Comparison of ENCODE assay signal across 8 cellular contexts in the genomic region with DNA sequence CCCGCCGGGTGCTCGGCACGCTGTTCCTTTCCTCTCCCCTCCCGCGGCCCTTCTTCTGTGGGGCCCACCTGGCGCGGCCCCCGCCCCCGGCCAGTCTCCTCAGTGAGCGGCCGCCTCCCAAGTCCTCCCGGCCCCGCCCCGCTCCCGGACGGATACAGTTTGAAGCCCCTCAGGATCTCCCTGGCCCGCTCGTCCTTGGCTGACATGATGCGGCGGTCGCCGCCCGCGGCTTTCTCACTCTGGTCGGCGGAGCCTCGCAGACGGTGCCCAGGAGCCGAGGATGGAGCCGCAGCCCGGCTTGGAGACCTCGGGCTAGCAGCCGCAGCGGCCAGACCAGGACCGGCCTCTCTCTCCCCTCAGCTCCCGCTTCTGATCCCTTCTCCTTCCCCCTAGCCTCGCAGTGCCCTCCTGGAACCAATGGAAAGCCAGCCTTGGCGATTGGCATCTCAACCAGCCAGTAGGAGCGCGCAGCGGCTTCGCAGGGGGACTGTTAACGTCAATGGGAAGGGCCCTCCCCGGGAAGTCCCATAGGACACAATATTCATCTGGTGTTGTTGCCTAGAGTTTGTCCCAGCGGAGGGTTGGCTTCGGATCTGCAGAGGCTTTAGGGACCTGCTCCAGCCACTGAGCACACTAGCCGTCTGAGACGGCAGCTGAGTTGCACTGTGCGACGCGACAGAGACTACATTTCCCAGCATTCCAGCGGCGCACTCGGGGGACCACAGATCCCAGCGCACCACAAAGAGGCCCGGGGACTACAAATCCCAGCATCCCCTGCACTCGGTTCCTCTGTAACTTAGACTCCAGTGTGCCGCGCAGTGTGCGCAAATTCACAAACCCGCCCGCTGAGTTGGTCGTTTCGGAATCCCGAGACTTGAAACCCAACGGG. TPM values are rescaled to one million over a fixed set of nuclear protein-coding genes. Genes with fewer than 3 reads are reported as not detected.
A peak's percentile ranks its signal among the peaks of the same experiment; 100 is the strongest.
DNase-seq lines count a peak whose midpoint lies in the region; ATAC-seq and TF ChIP-seq lines count a peak whose summit lies in the region.

A gene (minus strand): TSS at position 374 of the 889 bp plus-strand sequence. CDS start 168 bp downstream, at position 206.

- H3K9me3 Mint-ChIP-seq in activated T-helper 17 cell treated with anti-CD3 and anti-CD28 coated beads, Interleukin-2, amount 50 U/mL, for 72 hours, result no peaks in the 10 kb centered on the region
- H3K9me3 Mint-ChIP-seq in naive B cell, result no peaks in the 10 kb centered on the region
- H3K9me3 Mint-ChIP-seq in stimulated activated memory B cell treated with anti-CD40 and anti-IgM and Interleukin-4, amounts not matched to agents 10 μg/mL and 1 μg/mL and 100 μg/mL, for 72 hours, result no peaks in the 10 kb centered on the region

- H3K27ac Mint-ChIP-seq in activated T-helper 17 cell treated with anti-CD3 and anti-CD28 coated beads, Interleukin-2, amount 50 U/mL, for 72 hours, result peak within 1 kb of the TSS; percentile 91
- H3K27ac Mint-ChIP-seq in naive B cell, result peak within 1 kb of the TSS; percentile 95 to 99 (median 98)
- H3K27ac Mint-ChIP-seq in stimulated activated memory B cell treated with anti-CD40 and anti-IgM and Interleukin-4, amounts not matched to agents 10 μg/mL and 1 μg/mL and 100 μg/mL, for 72 hours, result peak within 1 kb of the TSS; percentile 86

- peaks cover 40% of the 10 kb centered on the region for H3K4me1 Mint-ChIP-seq in activated T-helper 17 cell treated with anti-CD3 and anti-CD28 coated beads, Interleukin-2, amount 50 U/mL, for 72 hours
- peaks cover 43 to 54% (median 53%) of the 10 kb centered on the region in 3 donors for H3K4me1 Mint-ChIP-seq in naive B cell
- H3K4me1 Mint-ChIP-seq in stimulated activated memory B cell treated with anti-CD40 and anti-IgM and Interleukin-4, amounts not matched to agents 10 μg/mL and 1 μg/mL and 100 μg/mL, for 72 hours, result peaks cover 60% of the 10 kb centered on the region

- H3K4me3 ChIP-seq in LNCaP clone FGC (ENCODE audit: low read depth, low read length), result peak within 1 kb of the TSS; percentile 78

- DNase-seq in Daoy (ENCODE audit: low read depth) (peak; percentile 98), GOT3 (lab: John Stamatoyannopoulos, UW) (peak; percentile 89), LNCaP clone FGC (ENCODE audit: low read depth) (peak; percentile 94), RWPE1 (ENCODE audit: low spot score) (peak; percentile 100), fibroblast of gingiva (ENCODE audit: low read depth) (peak; percentile 100), naive B cell (peak; percentile 95)

- POLR2A ChIA-PET in RWPE1 (lab: Yijun Ruan, JAX; ENCODE audit: low non-redundant PET), result interaction anchor here (0.6 kb wide), 1 partner anchor 1566 kb away, joined by 3 read pairs; no protein-coding TSS in a partner anchor

- no peaks in the 10 kb centered on the region for H3K36me3 Mint-ChIP-seq in activated T-helper 17 cell treated with anti-CD3 and anti-CD28 coated beads, Interleukin-2, amount 50 U/mL, for 72 hours (ENCODE audit: low read depth)
- no peaks in the 10 kb centered on the region for H3K36me3 Mint-ChIP-seq in naive B cell
- peaks cover 5% of the 10 kb centered on the region for H3K36me3 Mint-ChIP-seq in stimulated activated memory B cell treated with anti-CD40 and anti-IgM and Interleukin-4, amounts not matched to agents 10 μg/mL and 1 μg/mL and 100 μg/mL, for 72 hours

- H3K27me3 Mint-ChIP-seq in activated T-helper 17 cell treated with anti-CD3 and anti-CD28 coated beads, Interleukin-2, amount 50 U/mL, for 72 hours, result no peaks in the 10 kb centered on the region
- H3K27me3 Mint-ChIP-seq in naive B cell, result no peaks in the 10 kb centered on the region
- H3K27me3 Mint-ChIP-seq in stimulated activated memory B cell treated with anti-CD40 and anti-IgM and Interleukin-4, amounts not matched to agents 10 μg/mL and 1 μg/mL and 100 μg/mL, for 72 hours, result no peaks in the 10 kb centered on the region

- peak; percentile 94 for ATAC-seq in activated T-helper 17 cell treated with anti-CD3 and anti-CD28 coated beads, Interleukin-2, amount 50 U/mL, for 72 hours (replicated peaks)
- ATAC-seq in naive B cell (ENCODE audit: low read depth in 2 of 2), result peak; percentile 87 to 89
- peak; percentile 94 for ATAC-seq in stimulated activated memory B cell treated with anti-CD40 and anti-IgM and Interleukin-4, amounts not matched to agents 10 μg/mL and 1 μg/mL and 100 μg/mL, for 72 hours

- H3K27ac ChIP-seq in RWPE1, result peak within 1 kb of the TSS; percentile 85

- TF ChIP-seq CTCF in LNCaP clone FGC (IDR thresholded peaks at IDR 0.05; ENCODE audit: control insufficient read depth, extremely low read depth, insufficient read depth), result no peak
- no peak for TF ChIP-seq CTCF in RWPE1 (conservative IDR thresholded peaks at IDR 0.05; ENCODE audit: low read depth)

- CTCF ChIA-PET in RWPE1 (lab: Yijun Ruan, JAX), result no interaction called here

- H3K4me3 Mint-ChIP-seq in activated T-helper 17 cell treated with anti-CD3 and anti-CD28 coated beads, Interleukin-2, amount 50 U/mL, for 72 hours, result peak within 1 kb of the TSS; percentile 94
- peak within 1 kb of the TSS; percentile 94 to 100 (median 99) for H3K4me3 Mint-ChIP-seq in naive B cell
- H3K4me3 Mint-ChIP-seq in stimulated activated memory B cell treated with anti-CD40 and anti-IgM and Interleukin-4, amounts not matched to agents 10 μg/mL and 1 μg/mL and 100 μg/mL, for 72 hours, result peak within 1 kb of the TSS; percentile 91

RNA-seq across cellular contexts. Expression of the gene that starts here (rescaled TPM):
- 61.8 and 64.3 TPM in 2 replicates for total RNA-seq in Daoy (2014; rRNA removed; shearing (Covaris generic))
- 10 to 100 TPM; 20.4 to 28.9 TPM for total RNA-seq in activated T-helper 17 cell treated with anti-CD3 and anti-CD28 coated beads, Interleukin-2, amount 50 U/mL, for 72 hours
- 100 to 1,000 TPM in 1 of 6 donors, 10 to 100 TPM in 5; 63.0 to 129 (median 70.4) TPM for polyA plus RNA-seq in naive B cell (ENCODE audit: low read depth in 6 of 6)

Comparison
In these comparisons a context has a peak if more than half of its experiments do, and no peak if none do; other contexts are left out.
1. Peak in every context shown above with its lines: DNase-seq, ATAC-seq, H3K4me3 ChIP-seq and H3K27ac ChIP-seq.